15 cellular contexts compared by ENCODE assay signal in the genomic region with DNA sequence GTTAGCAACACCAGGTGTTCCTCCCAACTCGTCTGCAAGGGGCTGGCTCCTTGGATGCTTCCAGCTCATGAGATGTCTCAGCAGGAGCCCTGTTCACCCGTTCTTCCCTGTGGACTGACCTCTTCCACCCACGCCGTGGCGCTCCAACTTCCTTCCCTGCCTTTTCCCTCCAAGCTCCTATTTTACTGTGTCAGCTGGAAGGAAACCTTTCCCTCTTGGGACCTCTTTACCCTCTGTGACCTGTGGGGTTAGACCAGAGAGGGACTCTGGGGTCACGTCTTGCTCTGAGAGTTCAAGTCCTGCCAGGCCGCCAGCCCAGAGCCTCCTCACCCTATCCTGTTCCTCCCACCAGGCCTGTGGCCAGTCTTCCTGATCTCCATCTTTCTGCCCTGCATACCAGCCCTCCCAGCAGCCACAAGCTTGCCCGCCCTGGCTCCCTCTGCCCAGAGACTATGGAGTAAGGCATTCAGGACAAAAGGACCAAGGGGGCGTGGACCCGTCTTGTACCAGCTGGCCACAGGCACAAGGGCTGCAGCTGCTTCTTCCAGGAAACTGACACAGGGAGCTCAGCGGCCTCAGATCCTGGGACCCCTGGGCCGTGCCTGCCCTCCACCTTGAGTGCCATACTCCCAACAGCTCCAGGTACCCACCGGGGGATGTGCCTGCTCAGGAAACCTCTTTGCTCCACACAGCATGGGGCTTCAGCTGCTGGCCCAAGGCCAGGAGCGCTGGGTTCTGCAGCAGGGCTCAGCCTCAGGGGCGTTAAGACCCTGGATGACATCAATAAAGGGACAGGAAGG. TPM values are rescaled to one million over a fixed set of nuclear protein-coding genes. Genes with fewer than 3 reads are reported as not detected.
A peak's percentile ranks its signal among the peaks of the same experiment; 100 is the strongest.
DNase-seq lines count a peak whose midpoint lies in the region; ATAC-seq and TF ChIP-seq lines count a peak whose summit lies in the region.
"Had no signal": no experiment of that assay in that cellular context is flagged by ENCODE, and none has a peak within 500 bp of the region (broad histone marks: within the 10 kb centered on the region; RNA-seq: fewer than 3 reads in every experiment).

No MANE protein-coding gene starts in this region.

- TF ChIP-seq POLR2A in prostate gland (IDR thresholded peaks at IDR 0.05) = no peak

- H3K9me3 Mint-ChIP-seq in activated T-cell treated with anti-CD3 and anti-CD28 coated beads, Interleukin-2, amount 50 U/mL, for 4 hours = no peaks in the 10 kb centered on the region
- H3K9me3 Mint-ChIP-seq: stimulated activated memory B cell treated with anti-CD40 and anti-IgM and Interleukin-4, amounts not matched to agents 10 μg/mL and 1 μg/mL and 100 μg/mL, for 72 hours had no signal

- H3K27me3 ChIP-seq in prostate gland (replicated peaks; ENCODE audit: insufficient read depth) (no peaks in the 10 kb centered on the region), brain microvascular endothelial cell (replicated peaks) (peaks cover 8% of the 10 kb centered on the region)

- H3K27me3 Mint-ChIP-seq in activated T-cell treated with anti-CD3 and anti-CD28 coated beads, Interleukin-2, amount 50 U/mL, for 4 hours (ENCODE audit: low read depth) = peaks cover 14% of the 10 kb centered on the region

- no peak for TF ChIP-seq CTCF in prostate gland (IDR thresholded peaks at IDR 0.05)
- TF ChIP-seq CTCF in brain microvascular endothelial cell (IDR thresholded peaks at IDR 0.05; ENCODE audit: low read depth, low read length, missing control alignments) = no peak

- H3K4me3 ChIP-seq in prostate gland (no peak overlapping the region), brain microvascular endothelial cell (ENCODE audit: low read depth, low read length) (no peak overlapping the region)

- peak overlapping the region; percentile 15 for H3K4me3 Mint-ChIP-seq in activated T-cell treated with anti-CD3 and anti-CD28 coated beads, Interleukin-2, amount 50 U/mL, for 4 hours

- no peak for ATAC-seq in activated T-cell treated with anti-CD3 and anti-CD28 coated beads, Interleukin-2, amount 50 U/mL, for 4 hours
- ATAC-seq: left ventricle myocardium superior; stimulated activated memory B cell treated with anti-CD40 and anti-IgM and Interleukin-4, amounts not matched to agents 10 μg/mL and 1 μg/mL and 100 μg/mL, for 72 hours had no signal

- H3K36me3 ChIP-seq in prostate gland (no peaks in the 10 kb centered on the region), brain microvascular endothelial cell (replicated peaks) (no peaks in the 10 kb centered on the region)

- peaks cover 11% of the 10 kb centered on the region for H3K4me1 Mint-ChIP-seq in activated T-cell treated with anti-CD3 and anti-CD28 coated beads, Interleukin-2, amount 50 U/mL, for 4 hours (ENCODE audit: low read depth)

- no peaks in the 10 kb centered on the region for H3K36me3 Mint-ChIP-seq in activated T-cell treated with anti-CD3 and anti-CD28 coated beads, Interleukin-2, amount 50 U/mL, for 4 hours (ENCODE audit: insufficient read depth)

- intact Hi-C loops in prostate gland (cut with DNase I) = no loop called here

- DNase-seq in activated T-cell treated with anti-CD3 and anti-CD28 coated beads, Interleukin-2, amount 50 U/mL, for 4 hours = no peak
- DNase-seq in activated T-cell treated with anti-CD3 and anti-CD28 coated beads, Interleukin-2, amount 50 U/mL, for 1 hour = no peak
- peak; percentile 80 for DNase-seq in NCI-H345 (lab: John Stamatoyannopoulos, UW)
- peak; percentile 28 for DNase-seq in astrocyte of the hippocampus (ENCODE audit: low read depth, low spot score)
- no peak for DNase-seq in prostate gland (ENCODE audit: low spot score)
- DNase-seq in hepatic stellate cell (ENCODE audit: low spot score) = no peak
- no peak for DNase-seq in brain microvascular endothelial cell
- DNase-seq in midbrain (lab: John Stamatoyannopoulos, UW) = no peak
- DNase-seq: amniotic stem cell, left ventricle myocardium superior, NCI-H526 treated with DMSO at 0.1 percent for 48 hours had no signal

- 69% methylated on average over 14 of the region's 15 CpGs for WGBS in prostate gland

- H3K27ac ChIP-seq in prostate gland = peak overlapping the region; percentile 54
- no peak overlapping the region for H3K27ac ChIP-seq in brain microvascular endothelial cell
- H3K27ac ChIP-seq: HL-60, parathyroid adenoma had no signal

- in situ Hi-C loops in brain microvascular endothelial cell (cut with HindIII; ENCODE audit: low pct_ligation_motif_present, low sequenced_read_pairs) = no loop called here

- no peaks in the 10 kb centered on the region for H3K9me3 ChIP-seq in prostate gland

- peaks cover 33% of the 10 kb centered on the region for H3K4me1 ChIP-seq in prostate gland (replicated peaks)

RNA-seq across cellular contexts. Expression of a gene that starts 3.0 kb away (rescaled TPM):
- total RNA-seq in activated T-cell treated with anti-CD3 and anti-CD28 coated beads, Interleukin-2, amount 50 U/mL, for 4 hours = 10 to 100 TPM; 17.4 to 24.9 (median 22.6) TPM
- total RNA-seq in prostate gland = 10 to 100 TPM in 1 of 2 donors, 1 to 10 TPM in 1; 9.1 to 25.1 TPM

RNA-seq across cellular contexts. Expression of a gene that starts 8.1 kb away (rescaled TPM):
- 10 to 100 TPM; 53.1 to 79.1 (median 66.0) TPM for total RNA-seq in activated T-cell treated with anti-CD3 and anti-CD28 coated beads, Interleukin-2, amount 50 U/mL, for 4 hours
- total RNA-seq in prostate gland = 10 to 100 TPM in 1 of 2 donors, 1 to 10 TPM in 1; 4.1 to 25.5 TPM

RNA-seq across cellular contexts. Expression of a gene that starts 8.1 kb away (rescaled TPM):
- under 1 TPM in 2 of 3 donors, not detected in 1; 0.11 TPM for total RNA-seq in activated T-cell treated with anti-CD3 and anti-CD28 coated beads, Interleukin-2, amount 50 U/mL, for 4 hours
- total RNA-seq in prostate gland = 1 to 10 TPM; 1.4 to 4.0 TPM
- total RNA-seq: left ventricle myocardium superior had no signal

RNA-seq across cellular contexts. Expression of a gene that starts 40.5 kb away (rescaled TPM):
- total RNA-seq in activated T-cell treated with anti-CD3 and anti-CD28 coated beads, Interleukin-2, amount 50 U/mL, for 4 hours = not detected
- total RNA-seq in prostate gland = under 1 TPM in 1 of 2 donors, not detected in 1; 0.91 TPM
- total RNA-seq: B cell had no signal

RNA-seq across cellular contexts. Expression of a gene that starts 45.8 kb away (rescaled TPM):
- under 1 TPM; 0.18 to 0.30 (median 0.22) TPM for total RNA-seq in activated T-cell treated with anti-CD3 and anti-CD28 coated beads, Interleukin-2, amount 50 U/mL, for 4 hours
- under 1 TPM in 1 of 2 donors, not detected in 1; 0.14 TPM for total RNA-seq in prostate gland
- total RNA-seq: B cell, left ventricle myocardium superior had no signal

Comparison
In these comparisons a context has a peak if more than half of its experiments do, and no peak if none do; other contexts are left out.
1. DNase-seq: peak in NCI-H345 (single experiment) and astrocyte of the hippocampus (single experiment); none in activated T-cell treated with anti-CD3 and anti-CD28 coated beads, Interleukin-2, amount 50 U/mL, for 4 hours (single experiment), activated T-cell treated with anti-CD3 and anti-CD28 coated beads, Interleukin-2, amount 50 U/mL, for 1 hour (single experiment), prostate gland (single experiment), hepatic stellate cell (single experiment), brain microvascular endothelial cell (single experiment) and midbrain (single experiment).